8 cellular contexts compared by ENCODE assay signal in genomic region chr22:37018815-37019308, GRCh38. TPM values are rescaled to one million over a fixed set of nuclear protein-coding genes. Genes with fewer than 3 reads are reported as not detected.
DNase-seq lines count a peak whose midpoint lies in the region; ATAC-seq and TF ChIP-seq lines count a peak whose summit lies in the region.

No MANE protein-coding gene starts in this region.

- no peak for TF ChIP-seq POLR2A in heart left ventricle (IDR thresholded peaks at IDR 0.05)

- CTCF ChIA-PET in activated CD8-positive, alpha-beta memory T cell treated with anti-CD3 and anti-CD28 coated beads, Interleukin-2, amount 10 ng/mL, durations not matched to agents 7 days and 5 days (lab: Charles Lee): interaction anchor here (0.7 to 7.7 kb wide), 15 partner anchors 14 to 472 kb away, joined by 3 to 48 read pairs (median 3); partner anchors contain the start of genes IFT27 and KCTD17

- no peaks in the 10 kb centered on the region for H3K79me2 ChIP-seq in parathyroid adenoma

- H3K4me1 ChIP-seq in HUES48 (ENCODE audit: control insufficient read depth, insufficient read depth, low read length): peaks cover 10% of the 10 kb centered on the region; the same call in 1 of the 2 replicates
- H3K4me1 ChIP-seq in heart left ventricle: peaks cover 9 to 81% (median 49%) of the 10 kb centered on the region in 12 donors
- no peaks in the 10 kb centered on the region for H3K4me1 ChIP-seq in parathyroid adenoma

- peaks cover 22% of the 10 kb centered on the region for H3K4me1 Mint-ChIP-seq in activated CD8-positive, alpha-beta memory T cell treated with anti-CD3 and anti-CD28 coated beads, Interleukin-2, amount 10 ng/mL, durations not matched to agents 7 days and 5 days
- peaks cover 4% of the 10 kb centered on the region for H3K4me1 Mint-ChIP-seq in activated naive CD8-positive, alpha-beta T cell treated with anti-CD3 and anti-CD28 coated beads for 36 hours

- H3K36me3 ChIP-seq in HUES48 (ENCODE audit: control insufficient read depth, insufficient read depth, low read length): peaks cover 19% of the 10 kb centered on the region
- peaks cover 0 to 10% (median 0%) of the 10 kb centered on the region in 9 donors for H3K36me3 ChIP-seq in heart left ventricle
- H3K36me3 ChIP-seq in parathyroid adenoma (ENCODE audit: control insufficient read depth, insufficient read depth, low read length): no peaks in the 10 kb centered on the region

- H3K4me2 ChIP-seq in parathyroid adenoma (ENCODE audit: low read length): peak overlapping the region; percentile 92

- H3K9ac ChIP-seq in HUES48 (ENCODE audit: low read depth, low read length) (peak overlapping the region; percentile 81; the same call in 1 of the 2 replicates), parathyroid adenoma (no peak overlapping the region)

- no peak for ATAC-seq in activated CD8-positive, alpha-beta memory T cell treated with anti-CD3 and anti-CD28 coated beads, Interleukin-2, amount 10 ng/mL, durations not matched to agents 7 days and 5 days
- peak; percentile 30 to 55 (median 44) for ATAC-seq in heart left ventricle

- H3K27me3 ChIP-seq in HUES48 (ENCODE audit: control insufficient read depth, insufficient read depth, low read length) (no peaks in the 10 kb centered on the region), heart left ventricle (no peaks in the 10 kb centered on the region), parathyroid adenoma (ENCODE audit: control insufficient read depth, insufficient read depth, low read length) (no peaks in the 10 kb centered on the region)

- WGBS in heart left ventricle, 4 donors: 0 to 2% (median 0%) methylated on average over 19 to 35 of the region's 35 CpGs

- no peak for DNase-seq in activated CD8-positive, alpha-beta memory T cell treated with anti-CD3 and anti-CD28 coated beads, Interleukin-2, amount 10 ng/mL, durations not matched to agents 7 days and 5 days
- DNase-seq in activated CD8-positive, alpha-beta memory T cell treated with anti-CD3 and anti-CD28 coated beads for 24 hours: no peak
- no peak for DNase-seq in activated naive CD8-positive, alpha-beta T cell treated with anti-CD3 and anti-CD28 coated beads for 36 hours
- DNase-seq in heart left ventricle (peak; percentile 53 to 82 (median 74)), GDM1 (lab: John Stamatoyannopoulos, UW) (no peak), OCI-M2 (lab: John Stamatoyannopoulos, UW; ENCODE audit: unreplicated experiment) (no peak)

- H3K9me3 ChIP-seq in HUES48 (ENCODE audit: control insufficient read depth, insufficient read depth, low read length) (no peaks in the 10 kb centered on the region), heart left ventricle (no peaks in the 10 kb centered on the region), parathyroid adenoma (ENCODE audit: control insufficient read depth, low read length) (no peaks in the 10 kb centered on the region)

- intact Hi-C loops in heart left ventricle (cut with DNase I): loop anchor here in 1 of 10 donors (2.0 kb wide), 1 partner anchor 40 kb away; no protein-coding TSS in a partner anchor

- H3K36me3 Mint-ChIP-seq in activated CD8-positive, alpha-beta memory T cell treated with anti-CD3 and anti-CD28 coated beads, Interleukin-2, amount 10 ng/mL, durations not matched to agents 7 days and 5 days: no peaks in the 10 kb centered on the region
- no peaks in the 10 kb centered on the region for H3K36me3 Mint-ChIP-seq in activated naive CD8-positive, alpha-beta T cell treated with anti-CD3 and anti-CD28 coated beads for 36 hours

- H3K27ac ChIP-seq in HUES48 (ENCODE audit: low read depth, low read length): peak overlapping the region; percentile 73
- peak overlapping the region; percentile 87 to 98 (median 96) for H3K27ac ChIP-seq in heart left ventricle
- H3K27ac ChIP-seq in parathyroid adenoma: no peak overlapping the region

- H3K9me3 Mint-ChIP-seq in activated CD8-positive, alpha-beta memory T cell treated with anti-CD3 and anti-CD28 coated beads, Interleukin-2, amount 10 ng/mL, durations not matched to agents 7 days and 5 days (ENCODE audit: low read depth): no peaks in the 10 kb centered on the region
- H3K9me3 Mint-ChIP-seq in activated naive CD8-positive, alpha-beta T cell treated with anti-CD3 and anti-CD28 coated beads for 36 hours: no peaks in the 10 kb centered on the region

- H3K4me3 Mint-ChIP-seq in activated CD8-positive, alpha-beta memory T cell treated with anti-CD3 and anti-CD28 coated beads, Interleukin-2, amount 10 ng/mL, durations not matched to agents 7 days and 5 days: peak overlapping the region; percentile 90
- H3K4me3 Mint-ChIP-seq in activated naive CD8-positive, alpha-beta T cell treated with anti-CD3 and anti-CD28 coated beads for 36 hours: peak overlapping the region; percentile 63

- H3K27me3 Mint-ChIP-seq in activated CD8-positive, alpha-beta memory T cell treated with anti-CD3 and anti-CD28 coated beads, Interleukin-2, amount 10 ng/mL, durations not matched to agents 7 days and 5 days: no peaks in the 10 kb centered on the region
- H3K27me3 Mint-ChIP-seq in activated naive CD8-positive, alpha-beta T cell treated with anti-CD3 and anti-CD28 coated beads for 36 hours: peaks cover 35% of the 10 kb centered on the region

- no peak overlapping the region for H3K27ac Mint-ChIP-seq in activated CD8-positive, alpha-beta memory T cell treated with anti-CD3 and anti-CD28 coated beads, Interleukin-2, amount 10 ng/mL, durations not matched to agents 7 days and 5 days
- no peak overlapping the region for H3K27ac Mint-ChIP-seq in activated naive CD8-positive, alpha-beta T cell treated with anti-CD3 and anti-CD28 coated beads for 36 hours

- H2AFZ ChIP-seq in parathyroid adenoma: peak overlapping the region; percentile 76

- TF ChIP-seq CTCF in heart left ventricle (IDR thresholded peaks at IDR 0.05): no peak
- TF ChIP-seq CTCF in parathyroid adenoma (IDR thresholded peaks at IDR 0.05): no peak

- H3K4me3 ChIP-seq in HUES48 (ENCODE audit: low read depth, low read length) (peak overlapping the region; percentile 95), heart left ventricle (peak overlapping the region; percentile 66 to 99 (median 90)), parathyroid adenoma (ENCODE audit: low read depth, low read length) (peak overlapping the region; percentile 68)

RNA-seq across cellular contexts. Expression of gene TST, which starts 0.4 kb away (rescaled TPM):
- total RNA-seq in activated CD8-positive, alpha-beta memory T cell treated with anti-CD3 and anti-CD28 coated beads, Interleukin-2, amount 10 ng/mL, durations not matched to agents 7 days and 5 days: 10 to 100 TPM; 11.2 to 29.3 TPM
- under 1 TPM; 0.68 to 0.80 TPM for total RNA-seq in activated naive CD8-positive, alpha-beta T cell treated with anti-CD3 and anti-CD28 coated beads for 36 hours
- 100 to 1,000 TPM in 2 of 9 donors, 10 to 100 TPM in 7; 35.8 to 143 (median 58.1) TPM for total RNA-seq in heart left ventricle
- polyA plus RNA-seq in heart left ventricle: 10 to 100 TPM; 57.3 to 89.8 TPM

RNA-seq across cellular contexts. Expression of gene MPST, which starts 0.7 kb away (rescaled TPM):
- 10 to 100 TPM; 42.3 to 61.0 TPM for total RNA-seq in activated CD8-positive, alpha-beta memory T cell treated with anti-CD3 and anti-CD28 coated beads, Interleukin-2, amount 10 ng/mL, durations not matched to agents 7 days and 5 days
- total RNA-seq in activated naive CD8-positive, alpha-beta T cell treated with anti-CD3 and anti-CD28 coated beads for 36 hours: 1 to 10 TPM; 5.5 to 5.6 TPM
- total RNA-seq in heart left ventricle: 100 to 1,000 TPM in 2 of 9 donors, 10 to 100 TPM in 7; 27.5 to 157 (median 52.9) TPM
- polyA plus RNA-seq in heart left ventricle: 100 to 1,000 TPM; 133 to 134 TPM

RNA-seq across cellular contexts. Expression of gene KCTD17, which starts 32.7 kb away (rescaled TPM):
- total RNA-seq in activated CD8-positive, alpha-beta memory T cell treated with anti-CD3 and anti-CD28 coated beads, Interleukin-2, amount 10 ng/mL, durations not matched to agents 7 days and 5 days: 10 to 100 TPM; 47.7 to 53.4 TPM
- total RNA-seq in activated naive CD8-positive, alpha-beta T cell treated with anti-CD3 and anti-CD28 coated beads for 36 hours: 10 to 100 TPM; 22.9 to 25.4 TPM
- 10 to 100 TPM; 10.8 to 62.0 (median 17.3) TPM for total RNA-seq in heart left ventricle
- polyA plus RNA-seq in heart left ventricle: 10 to 100 TPM; 17.1 to 27.3 TPM

Comparison
In these comparisons a context has a peak if more than half of its experiments do, and no peak if none do; other contexts are left out.
1. DNase-seq: peak in heart left ventricle (5 of 5); none in activated CD8-positive, alpha-beta memory T cell treated with anti-CD3 and anti-CD28 coated beads, Interleukin-2, amount 10 ng/mL, durations not matched to agents 7 days and 5 days (single experiment), activated CD8-positive, alpha-beta memory T cell treated with anti-CD3 and anti-CD28 coated beads for 24 hours (single experiment), activated naive CD8-positive, alpha-beta T cell treated with anti-CD3 and anti-CD28 coated beads for 36 hours (single experiment), GDM1 (single experiment) and OCI-M2 (single experiment).
2. RNA of gene TST, which starts 0.4 kb away (total RNA-seq): 35.8 to 143 TPM in heart left ventricle and 11.2 to 29.3 TPM in activated CD8-positive, alpha-beta memory T cell treated with anti-CD3 and anti-CD28 coated beads, Interleukin-2, amount 10 ng/mL, durations not matched to agents 7 days and 5 days; 0.68 to 0.80 TPM in activated naive CD8-positive, alpha-beta T cell treated with anti-CD3 and anti-CD28 coated beads for 36 hours; every median in the first group is over 4 times any median in the second.
3. RNA of gene MPST, which starts 0.7 kb away (total RNA-seq): 42.3 to 61.0 TPM in activated CD8-positive, alpha-beta memory T cell treated with anti-CD3 and anti-CD28 coated beads, Interleukin-2, amount 10 ng/mL, durations not matched to agents 7 days and 5 days and 27.5 to 157 TPM in heart left ventricle; 5.5 to 5.6 TPM in activated naive CD8-positive, alpha-beta T cell treated with anti-CD3 and anti-CD28 coated beads for 36 hours; every median in the first group is over 4 times any median in the second.
4. Peak in every context shown above with its lines, with median percentiles within 50 percentile points of each other: H3K4me3 ChIP-seq.